Comparison of ENCODE assay signal across 1 cellular context in genomic region chr20:44966030-44966961, GRCh38.
A peak's percentile ranks its signal among the peaks of the same experiment; 100 is the strongest.
TF ChIP-seq lines count a peak whose summit lies in the region.

STK4 (plus strand) TSS chr20:44966512; CDS start chr20:44966569, 57 bp downstream.

TF ChIP-seq in K562, 482 proteins besides CTCF, POLR2A, EP300 and RAD21 (continued from another document and continues in another):
- peak; percentile 92 to 97 for TF ChIP-seq MNT (conservative IDR thresholded peaks at IDR 0.05)
- peak; percentile 15 for TF ChIP-seq SMAD1 (IDR thresholded peaks at IDR 0.05; ENCODE audit: low read depth, low read length, partially characterized antibody)
- TF ChIP-seq RBFOX2 (IDR thresholded peaks at IDR 0.05; ENCODE audit: low read depth, low read length): peak; percentile 99
- no peak; the same call in none of the 2 replicates for TF ChIP-seq TCF3 (CRISPR knock-in tag; IDR thresholded peaks at IDR 0.05)
- TF ChIP-seq ZBTB12 (CRISPR knock-in tag; IDR thresholded peaks at IDR 0.05): peak; percentile 50
- no peak for TF ChIP-seq FOXO4 (CRISPR knock-in tag; IDR thresholded peaks at IDR 0.05)
- TF ChIP-seq HDGF (IDR thresholded peaks at IDR 0.05): no peak
- peak; percentile 84; the same call in 1 of the 2 replicates for TF ChIP-seq ZBTB7A (IDR thresholded peaks at IDR 0.05; ENCODE audit: borderline replicate concordance, control insufficient read depth, low read depth, low read length)
- TF ChIP-seq KLF1 (tag; IDR thresholded peaks at IDR 0.05): peak; percentile 85
- 0 out of 2 replicates have a peak, but pooled peaks have one; percentile 4 for TF ChIP-seq ZNF165 (CRISPR knock-in tag; IDR thresholded peaks at IDR 0.05; ENCODE audit: borderline replicate concordance)
- peak; percentile 92 for TF ChIP-seq ETV1 (tag; conservative IDR thresholded peaks at IDR 0.05; ENCODE audit: low read depth)
- TF ChIP-seq ZNF764 (CRISPR knock-in tag; IDR thresholded peaks at IDR 0.05; ENCODE audit: low read depth): no peak
- peak; percentile 69; the same call in 1 of the 2 replicates for TF ChIP-seq KAT7 (CRISPR knock-in tag; IDR thresholded peaks at IDR 0.05; ENCODE audit: borderline replicate concordance)
- no peak for TF ChIP-seq EZH2 (IDR thresholded peaks at IDR 0.05; ENCODE audit: borderline replicate concordance, low read depth, low read length)
- peak; percentile 91 for TF ChIP-seq KDM5B (IDR thresholded peaks at IDR 0.05; ENCODE audit: insufficient replicate concordance, low read depth, low read length)
- peak; percentile 92; the same call in 1 of the 2 replicates for TF ChIP-seq LCOR (CRISPR knock-in tag; IDR thresholded peaks at IDR 0.05)
- peak; percentile 53 to 74; a peak in 3 of 4 replicates for TF ChIP-seq ETV6 (IDR thresholded peaks at IDR 0.05; ENCODE audit: borderline replicate concordance in 1 of 2, low read depth in 2 of 2, low read length in 1 of 2)
- TF ChIP-seq ETV6 (CRISPR knock-in tag; IDR thresholded peaks at IDR 0.05; ENCODE audit: borderline replicate concordance): no peak
- peak; percentile 38 for TF ChIP-seq MEIS2 (IDR thresholded peaks at IDR 0.05; ENCODE audit: partially characterized antibody)
- peak; percentile 61; the same call in 1 of the 2 replicates for TF ChIP-seq SOX6 (IDR thresholded peaks at IDR 0.05)
- peak; percentile 61 to 68; a peak in 2 of 4 replicates for TF ChIP-seq MAZ (CRISPR knock-in tag; conservative IDR thresholded peaks at IDR 0.05 in 1 of 2, IDR thresholded peaks at IDR 0.05 in 1 of 2)
- TF ChIP-seq TCF7L2 (IDR thresholded peaks at IDR 0.05; ENCODE audit: low read depth, low read length): no peak
- peak; percentile 59 for TF ChIP-seq PCBP1 (IDR thresholded peaks at IDR 0.05; ENCODE audit: low read depth, low read length, poor library complexity, severe bottlenecking)
- TF ChIP-seq GATAD2A (IDR thresholded peaks at IDR 0.05): no peak; the same call in 1 of the 2 replicates
- no peak; the same call in 1 of the 2 replicates for TF ChIP-seq ZBTB43 (CRISPR knock-in tag; IDR thresholded peaks at IDR 0.05)
- TF ChIP-seq ZNF263 (CRISPR knock-in tag; IDR thresholded peaks at IDR 0.05; ENCODE audit: borderline replicate concordance): peak; percentile 58; the same call in 1 of the 2 replicates
- peak; percentile 25; the same call in 1 of the 2 replicates for TF ChIP-seq PKNOX1 (IDR thresholded peaks at IDR 0.05)
- peak; percentile 90 for TF ChIP-seq PHF8 (IDR thresholded peaks at IDR 0.05; ENCODE audit: borderline replicate concordance, low read length)
- TF ChIP-seq ZFPM2 (CRISPR knock-in tag; IDR thresholded peaks at IDR 0.05): no peak
- 0 out of 2 replicates have a peak, but pooled peaks have one; percentile 67 for TF ChIP-seq ZBED1 (IDR thresholded peaks at IDR 0.05)
- peak; percentile 77; the same call in 1 of the 2 replicates for TF ChIP-seq MYNN (IDR thresholded peaks at IDR 0.05)
- no peak for TF ChIP-seq MYNN (CRISPR knock-in tag; IDR thresholded peaks at IDR 0.05)
- TF ChIP-seq PML (IDR thresholded peaks at IDR 0.05; ENCODE audit: low read length): peak; percentile 75
- 0 out of 2 replicates have a peak, but pooled peaks have one; percentile 5 for TF ChIP-seq TAL1 (IDR thresholded peaks at IDR 0.05)
- TF ChIP-seq PTBP1 (IDR thresholded peaks at IDR 0.05; ENCODE audit: low read depth, low read length): no peak
- peak; percentile 39; the same call in 1 of the 2 replicates for TF ChIP-seq NCOA1 (IDR thresholded peaks at IDR 0.05; ENCODE audit: low read depth)
- TF ChIP-seq ZBTB1 (CRISPR knock-in tag; IDR thresholded peaks at IDR 0.05; ENCODE audit: borderline replicate concordance, low read depth): peak; percentile 91; the same call in 1 of the 2 replicates
- TF ChIP-seq SUPT5H (IDR thresholded peaks at IDR 0.05): peak; percentile 83
- TF ChIP-seq IRF2 (CRISPR knock-in tag; IDR thresholded peaks at IDR 0.05): no peak
- TF ChIP-seq SRSF1 (IDR thresholded peaks at IDR 0.05; ENCODE audit: low read depth, low read length): no peak
- TF ChIP-seq EGR1 (conservative IDR thresholded peaks at IDR 0.05): peak; percentile 87
- TF ChIP-seq HINFP (tag; conservative IDR thresholded peaks at IDR 0.05; ENCODE audit: low read depth): peak; percentile 62; the same call in 1 of the 2 replicates
- TF ChIP-seq TBP (optimal IDR thresholded peaks at IDR 0.05; ENCODE audit: low read depth, low read length): peak; percentile 83
- TF ChIP-seq SP1 (CRISPR knock-in tag; IDR thresholded peaks at IDR 0.05): peak; percentile 93
- TF ChIP-seq CXXC5 (CRISPR knock-in tag; IDR thresholded peaks at IDR 0.05): peak; percentile 97
- peak; percentile 25; the same call in 1 of the 2 replicates for TF ChIP-seq MTA1 (IDR thresholded peaks at IDR 0.05; ENCODE audit: borderline replicate concordance)
- no peak for TF ChIP-seq ESRRB (CRISPR knock-in tag; IDR thresholded peaks at IDR 0.05; ENCODE audit: borderline replicate concordance)
- TF ChIP-seq TCF15 (CRISPR knock-in tag; IDR thresholded peaks at IDR 0.05): no peak
- TF ChIP-seq RHOXF2B (CRISPR knock-in tag; conservative IDR thresholded peaks at IDR 0.05): no peak
- peak; percentile 89 for TF ChIP-seq EP400 (IDR thresholded peaks at IDR 0.05)
- peak; percentile 73; the same call in 1 of the 2 replicates for TF ChIP-seq RREB1 (CRISPR knock-in tag; IDR thresholded peaks at IDR 0.05)
- peak; percentile 78 for TF ChIP-seq HCFC1 (IDR thresholded peaks at IDR 0.05; ENCODE audit: low read depth, low read length)
- peak; percentile 69 for TF ChIP-seq KLF16 (IDR thresholded peaks at IDR 0.05)
- TF ChIP-seq HDAC2 (IDR thresholded peaks at IDR 0.05): peak; percentile 28; the same call in 1 of the 2 replicates
- no peak for TF ChIP-seq FUS (optimal IDR thresholded peaks at IDR 0.05; ENCODE audit: low read depth, low read length)
- TF ChIP-seq MCM3 (IDR thresholded peaks at IDR 0.05): no peak
- TF ChIP-seq GATAD2B (IDR thresholded peaks at IDR 0.05; ENCODE audit: borderline replicate concordance): peak; percentile 88; the same call in 1 of the 2 replicates
- TF ChIP-seq YY1 (IDR thresholded peaks at IDR 0.05; ENCODE audit: borderline replicate concordance in 1 of 3, control insufficient read depth in 1 of 3, extremely low read depth in 1 of 3, insufficient read depth in 3 of 3, insufficient read length in 1 of 3, insufficient replicate concordance in 2 of 3, low read depth in 1 of 3, low read length in 2 of 3): peak in 1 of 3 experiments; percentile 76
- TF ChIP-seq KAT8 (IDR thresholded peaks at IDR 0.05; ENCODE audit: low read depth): no peak
- no peak for TF ChIP-seq STAG1 (CRISPR knock-in tag; IDR thresholded peaks at IDR 0.05; ENCODE audit: borderline replicate concordance)
